Comparison of ENCODE assay signal across 1 cellular context in genomic region chr4:150982557-150983233, GRCh38.
TF ChIP-seq lines count a peak whose summit lies in the region.

No MANE protein-coding gene starts in this region.

TF ChIP-seq in GM12878, 131 proteins besides CTCF, POLR2A, EP300 and RAD21:
- TF ChIP-seq BCL11A (IDR thresholded peaks at IDR 0.05; ENCODE audit: low read depth, low read length) (no peak), FOXK2 (IDR thresholded peaks at IDR 0.05) (no peak), CREM (IDR thresholded peaks at IDR 0.05; ENCODE audit: low read depth) (no peak), NFXL1 (IDR thresholded peaks at IDR 0.05; ENCODE audit: borderline replicate concordance) (no peak), POU2F2 (IDR thresholded peaks at IDR 0.05; ENCODE audit: borderline replicate concordance, low read depth, low read length) (no peak), GABPA (IDR thresholded peaks at IDR 0.05; ENCODE audit: low read depth) (no peak), ZZZ3 (IDR thresholded peaks at IDR 0.05; ENCODE audit: control insufficient read depth, insufficient read length, low read depth) (no peak), NR2F1 (conservative IDR thresholded peaks at IDR 0.05) (no peak), RUNX3 (IDR thresholded peaks at IDR 0.05; ENCODE audit: low read length) (no peak), KAT2A (conservative IDR thresholded peaks at IDR 0.05; ENCODE audit: control insufficient read depth, low read depth, low read length) (no peak), ZBTB40 (IDR thresholded peaks at IDR 0.05; ENCODE audit: borderline replicate concordance) (no peak), YBX1 (IDR thresholded peaks at IDR 0.05) (no peak), EED (IDR thresholded peaks at IDR 0.05; ENCODE audit: low read depth) (no peak)
- TF ChIP-seq, protein P1, sequence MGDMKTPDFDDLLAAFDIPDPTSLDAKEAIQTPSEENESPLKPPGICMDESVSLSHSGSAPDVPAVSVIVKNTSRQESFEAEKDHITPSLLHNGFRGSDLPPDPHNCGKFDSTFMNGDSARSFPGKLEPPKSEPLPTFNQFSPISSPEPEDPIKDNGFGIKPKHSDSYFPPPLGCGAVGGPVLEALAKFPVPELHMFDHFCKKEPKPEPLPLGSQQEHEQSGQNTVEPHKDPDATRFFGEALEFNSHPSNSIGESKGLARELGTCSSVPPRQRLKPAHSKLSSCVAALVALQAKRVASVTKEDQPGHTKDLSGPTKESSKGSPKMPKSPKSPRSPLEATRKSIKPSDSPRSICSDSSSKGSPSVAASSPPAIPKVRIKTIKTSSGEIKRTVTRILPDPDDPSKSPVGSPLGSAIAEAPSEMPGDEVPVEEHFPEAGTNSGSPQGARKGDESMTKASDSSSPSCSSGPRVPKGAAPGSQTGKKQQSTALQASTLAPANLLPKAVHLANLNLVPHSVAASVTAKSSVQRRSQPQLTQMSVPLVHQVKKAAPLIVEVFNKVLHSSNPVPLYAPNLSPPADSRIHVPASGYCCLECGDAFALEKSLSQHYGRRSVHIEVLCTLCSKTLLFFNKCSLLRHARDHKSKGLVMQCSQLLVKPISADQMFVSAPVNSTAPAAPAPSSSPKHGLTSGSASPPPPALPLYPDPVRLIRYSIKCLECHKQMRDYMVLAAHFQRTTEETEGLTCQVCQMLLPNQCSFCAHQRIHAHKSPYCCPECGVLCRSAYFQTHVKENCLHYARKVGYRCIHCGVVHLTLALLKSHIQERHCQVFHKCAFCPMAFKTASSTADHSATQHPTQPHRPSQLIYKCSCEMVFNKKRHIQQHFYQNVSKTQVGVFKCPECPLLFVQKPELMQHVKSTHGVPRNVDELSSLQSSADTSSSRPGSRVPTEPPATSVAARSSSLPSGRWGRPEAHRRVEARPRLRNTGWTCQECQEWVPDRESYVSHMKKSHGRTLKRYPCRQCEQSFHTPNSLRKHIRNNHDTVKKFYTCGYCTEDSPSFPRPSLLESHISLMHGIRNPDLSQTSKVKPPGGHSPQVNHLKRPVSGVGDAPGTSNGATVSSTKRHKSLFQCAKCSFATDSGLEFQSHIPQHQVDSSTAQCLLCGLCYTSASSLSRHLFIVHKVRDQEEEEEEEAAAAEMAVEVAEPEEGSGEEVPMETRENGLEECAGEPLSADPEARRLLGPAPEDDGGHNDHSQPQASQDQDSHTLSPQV (IDR thresholded peaks at IDR 0.05): no peak
